Comparison of ENCODE assay signal across 17 cellular contexts in the genomic region with DNA sequence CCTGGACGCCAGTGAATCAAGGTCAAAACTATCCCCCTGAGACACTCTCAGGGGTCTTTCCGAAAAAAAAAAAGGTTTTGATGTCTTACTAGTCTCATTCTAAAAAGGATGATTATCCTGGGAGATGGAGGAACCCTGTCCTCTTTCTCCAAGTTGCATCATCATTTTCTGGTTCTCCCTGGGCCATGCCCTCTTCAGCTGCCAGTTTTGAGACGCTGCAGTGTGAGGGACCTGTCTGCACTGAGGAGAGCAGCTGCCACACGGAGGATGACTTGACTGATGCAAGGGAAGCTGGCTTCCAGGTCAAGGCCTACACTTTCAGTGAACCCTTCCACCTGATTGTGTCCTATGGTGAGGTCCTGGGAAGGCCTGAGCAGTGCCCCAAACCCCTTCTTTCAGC. TPM values are rescaled to one million over a fixed set of nuclear protein-coding genes. Genes with fewer than 3 reads are reported as not detected.
"Had no signal": no experiment of that assay in that cellular context is flagged by ENCODE, and none has a peak within 500 bp of the region (broad histone marks: within the 10 kb centered on the region; RNA-seq: fewer than 3 reads in every experiment).

No MANE protein-coding gene starts in this region.

- H3K4me1 ChIP-seq: colonic mucosa, vagina had no signal

- ATAC-seq: activated naive CD8-positive, alpha-beta T cell treated with anti-CD3 and anti-CD28 coated beads, Interleukin-2, amount 50 U/mL, for 24 hours; heart left ventricle; natural killer cell; right cardiac atrium; stimulated activated memory B cell treated with anti-CD40 and anti-IgM and Interleukin-4, amounts not matched to agents 10 μg/mL and 1 μg/mL and 100 μg/mL, for 72 hours; WTC11 had no signal

- H3K27me3 ChIP-seq: colonic mucosa, vagina had no signal

- H3K36me3 ChIP-seq: cardiac muscle cell, colonic mucosa, heart left ventricle, tibial artery, vagina had no signal

- H3K9me3 ChIP-seq: colonic mucosa, heart left ventricle, tibial artery, vagina had no signal

- FAIRE-seq: endothelial cell of umbilical vein, frontal cortex had no signal

- H3K27ac ChIP-seq: cardiac muscle cell, colonic mucosa, heart left ventricle, tibial artery, vagina had no signal

- DNase-seq: activated CD4-positive, alpha-beta T cell treated with anti-CD3 and anti-CD28 coated beads, Interleukin-2, amount 10 ng/mL, durations not matched to agents 7 days and 5 days; activated CD8-positive, alpha-beta memory T cell treated with anti-CD3 and anti-CD28 coated beads for 24 hours; activated naive CD4-positive, alpha-beta T cell treated with Interleukin-2 at 50 U/mL for 16 hours; activated naive CD8-positive, alpha-beta T cell treated with anti-CD3 and anti-CD28 coated beads, Interleukin-2, amount 50 U/mL, for 24 hours; colonic mucosa; heart left ventricle; mammary epithelial cell; natural killer cell; nucleus accumbens; right cardiac atrium; tibial artery had no signal

- H3K4me3 ChIP-seq: cardiac muscle cell, colonic mucosa, heart left ventricle, tibial artery, vagina had no signal

RNA-seq across cellular contexts. Expression of gene FCRLA, which starts 3.5 kb away (rescaled TPM):
- total RNA-seq: activated CD4-positive, alpha-beta T cell treated with anti-CD3 and anti-CD28 coated beads, Interleukin-2, amount 10 ng/mL, durations not matched to agents 7 days and 5 days; cardiac muscle cell; endothelial cell of umbilical vein; frontal cortex; right cardiac atrium; vagina had no signal
- polyA plus RNA-seq: cardiac muscle cell, endothelial cell of umbilical vein had no signal

RNA-seq across cellular contexts. Expression of gene FCRLB, which starts 10.8 kb away (rescaled TPM):
- total RNA-seq: vagina had no signal

RNA-seq across cellular contexts. Expression of gene FCGR2B, which starts 47.6 kb away (rescaled TPM):
- total RNA-seq: activated CD4-positive, alpha-beta T cell treated with anti-CD3 and anti-CD28 coated beads, Interleukin-2, amount 10 ng/mL, durations not matched to agents 7 days and 5 days; cardiac muscle cell; endothelial cell of umbilical vein; mammary epithelial cell had no signal
- polyA plus RNA-seq: cardiac muscle cell, endothelial cell of umbilical vein, mammary epithelial cell had no signal
